8 cellular contexts compared by ENCODE assay signal in the genomic region with DNA sequence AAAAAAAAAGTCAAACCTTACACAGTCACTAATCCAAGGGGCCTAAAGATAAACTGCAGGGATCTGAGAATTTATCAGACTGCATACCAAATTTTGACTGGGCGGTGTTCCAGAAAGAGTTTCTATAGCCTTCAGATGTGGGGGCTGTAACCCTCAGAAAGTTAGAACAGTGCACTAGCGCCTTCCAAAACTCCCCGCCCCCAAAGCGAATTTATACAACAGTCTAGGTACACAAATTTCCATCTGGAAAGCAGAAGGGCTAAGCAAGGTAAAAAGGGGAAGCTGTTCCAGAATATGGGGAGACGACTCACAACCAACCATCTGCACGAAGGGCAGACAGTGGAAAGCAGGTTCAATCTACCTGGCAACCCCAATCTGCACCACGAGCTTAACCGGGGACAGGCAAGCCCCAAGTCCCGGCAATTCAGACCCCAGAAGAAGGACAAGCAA. TPM values are rescaled to one million over a fixed set of nuclear protein-coding genes. Genes with fewer than 3 reads are reported as not detected.
DNase-seq lines count a peak whose midpoint lies in the region; ATAC-seq and TF ChIP-seq lines count a peak whose summit lies in the region.

No MANE protein-coding gene starts in this region.

- H3K27ac Mint-ChIP-seq in immature natural killer cell = peak overlapping the region; percentile 72 to 92 (median 86)
- peak overlapping the region; percentile 65 for H3K27ac Mint-ChIP-seq in stimulated activated naive CD8-positive, alpha-beta T cell treated with anti-CD3 and anti-CD28 coated beads, Interleukin-15, Interleukin-2, amounts not matched to agents 100 ng/mL and 50 ng/mL, for 24 hours

- peaks cover under 1 to 15% (median 4%) of the 10 kb centered on the region in 3 donors for H3K27me3 Mint-ChIP-seq in immature natural killer cell (ENCODE audit: low read depth in 3 of 3)
- H3K27me3 Mint-ChIP-seq in stimulated activated naive CD8-positive, alpha-beta T cell treated with anti-CD3 and anti-CD28 coated beads, Interleukin-15, Interleukin-2, amounts not matched to agents 100 ng/mL and 50 ng/mL, for 24 hours = peaks cover 2% of the 10 kb centered on the region

- no peaks in the 10 kb centered on the region for H3K9me2 ChIP-seq in MM.1S (replicated peaks; ENCODE audit: insufficient read depth, low read length)

- POLR2A ChIA-PET in AG04450 (lab: Yijun Ruan, JAX) = interaction anchor here (1.1 kb wide), 1 partner anchor 114 kb away, joined by 3 read pairs; no protein-coding TSS in a partner anchor

- H3K27me3 ChIP-seq in AG04450 (ENCODE audit: control insufficient read depth, insufficient read depth, low read length) = peaks cover 13% of the 10 kb centered on the region
- H3K27me3 ChIP-seq in MM.1S (replicated peaks; ENCODE audit: insufficient read depth, low read length) = no peaks in the 10 kb centered on the region

- peaks cover 46% of the 10 kb centered on the region for H3K79me2 ChIP-seq in MM.1S (ENCODE audit: low read length)

- peak overlapping the region; percentile 68 for H3K9ac ChIP-seq in MM.1S (ENCODE audit: low read length)

- no peaks in the 10 kb centered on the region; the same call in 1 of the 2 replicates for H3K9me3 ChIP-seq in AG04450 (ENCODE audit: control insufficient read depth, insufficient read depth, low read length)
- H3K9me3 ChIP-seq in MM.1S (replicated peaks; ENCODE audit: insufficient read depth, low read length) = no peaks in the 10 kb centered on the region

- no peak for TF ChIP-seq CTCF in AG04450 (IDR thresholded peaks at IDR 0.05; ENCODE audit: low read depth, low read length)
- TF ChIP-seq CTCF in MM.1S (IDR thresholded peaks at IDR 0.05; ENCODE audit: low read length) = no peak

- no peaks in the 10 kb centered on the region for H3F3A ChIP-seq in MM.1S (ENCODE audit: insufficient read depth, low read length)

- peak overlapping the region; percentile 57 for H2AFZ ChIP-seq in MM.1S (ENCODE audit: low read length)

- H3K36me3 ChIP-seq in MM.1S (replicated peaks; ENCODE audit: insufficient read depth, low read length) = no peaks in the 10 kb centered on the region

- H3K27ac ChIP-seq in AG04450 (ENCODE audit: low read depth, low read length) (no peak overlapping the region), MM.1S (ENCODE audit: low read length) (peak overlapping the region; percentile 70; the same call in 1 of the 2 replicates), angular gyrus (ENCODE audit: low read depth, low read length) (peak overlapping the region; percentile 62)

- peak; percentile 1 for ATAC-seq in GM19397 (IDR thresholded peaks at IDR 0.05; ENCODE audit: unreplicated experiment)

- H3K4me3 Mint-ChIP-seq in immature natural killer cell = peak overlapping the region; percentile 92 to 98 (median 94)
- H3K4me3 Mint-ChIP-seq in stimulated activated naive CD8-positive, alpha-beta T cell treated with anti-CD3 and anti-CD28 coated beads, Interleukin-15, Interleukin-2, amounts not matched to agents 100 ng/mL and 50 ng/mL, for 24 hours = peak overlapping the region; percentile 88

- H3K4me1 Mint-ChIP-seq in immature natural killer cell = peaks cover 45 to 66% of the 10 kb centered on the region in 2 donors
- H3K4me1 Mint-ChIP-seq in stimulated activated naive CD8-positive, alpha-beta T cell treated with anti-CD3 and anti-CD28 coated beads, Interleukin-15, Interleukin-2, amounts not matched to agents 100 ng/mL and 50 ng/mL, for 24 hours (ENCODE audit: low read depth) = peaks cover 57% of the 10 kb centered on the region

- DNase-seq in AG04450 (ENCODE audit: low read depth, low spot score) = no peak
- peak; percentile 32 for DNase-seq in MM.1S
- no peak for DNase-seq in immature natural killer cell
- no peak for DNase-seq in NCI-H2081 treated with DMSO at 0.1 percent for 48 hours (lab: John Stamatoyannopoulos, UW)
- DNase-seq in cerebellar nuclear complex (lab: John Stamatoyannopoulos, UW) = no peak

- CTCF ChIA-PET in AG04450 (lab: Charles Lee) = interaction anchor here (0.6 to 5.6 kb wide), 15 partner anchors 11 to 1277 kb away, joined by 3 to 50 read pairs (median 4); no protein-coding TSS in a partner anchor

- peaks cover under 1 to 8% (median 4%) of the 10 kb centered on the region in 3 donors for H3K36me3 Mint-ChIP-seq in immature natural killer cell
- no peaks in the 10 kb centered on the region for H3K36me3 Mint-ChIP-seq in stimulated activated naive CD8-positive, alpha-beta T cell treated with anti-CD3 and anti-CD28 coated beads, Interleukin-15, Interleukin-2, amounts not matched to agents 100 ng/mL and 50 ng/mL, for 24 hours (ENCODE audit: low read depth)

- H4K20me1 ChIP-seq in MM.1S (ENCODE audit: insufficient read depth, low read length) = no peaks in the 10 kb centered on the region

- H3K4me3 ChIP-seq in AG04450 (ENCODE audit: low read depth, low read length) (peak overlapping the region; percentile 69), MM.1S (ENCODE audit: low read length) (peak overlapping the region; percentile 83)

- H3K4me1 ChIP-seq in MM.1S (ENCODE audit: low read length) = 0 out of 2 replicates have a peak, but pooled peaks cover 9% of the 10 kb centered on the region

- no peaks in the 10 kb centered on the region for H3K9me3 Mint-ChIP-seq in immature natural killer cell
- H3K9me3 Mint-ChIP-seq in stimulated activated naive CD8-positive, alpha-beta T cell treated with anti-CD3 and anti-CD28 coated beads, Interleukin-15, Interleukin-2, amounts not matched to agents 100 ng/mL and 50 ng/mL, for 24 hours = no peaks in the 10 kb centered on the region

- peak overlapping the region; percentile 72 for H3K4me2 ChIP-seq in MM.1S (ENCODE audit: low read depth, low read length)

RNA-seq across cellular contexts. Expression of a gene that starts 0.8 kb away (rescaled TPM):
- polyA plus RNA-seq in AG04450 (2011; rRNA removed) (5.5 and 6.1 TPM in 2 replicates), immature natural killer cell (10 to 100 TPM; 19.6 to 54.2 (median 31.0) TPM)
- polyA minus RNA-seq in AG04450 (2011; rRNA and poly(A)+ RNA removed) = 4.5 and 7.6 TPM in 2 replicates

RNA-seq across cellular contexts. Expression of a gene that starts 58.6 kb away (rescaled TPM):
- polyA plus RNA-seq in AG04450 (2011; rRNA removed) = not detected in 2 replicates
- polyA minus RNA-seq in AG04450 (2011; rRNA and poly(A)+ RNA removed) = not detected in 2 replicates
- under 1 TPM in 1 of 3 donors, not detected in 2; 0.27 TPM for polyA plus RNA-seq in immature natural killer cell
